In the genomic region with DNA sequence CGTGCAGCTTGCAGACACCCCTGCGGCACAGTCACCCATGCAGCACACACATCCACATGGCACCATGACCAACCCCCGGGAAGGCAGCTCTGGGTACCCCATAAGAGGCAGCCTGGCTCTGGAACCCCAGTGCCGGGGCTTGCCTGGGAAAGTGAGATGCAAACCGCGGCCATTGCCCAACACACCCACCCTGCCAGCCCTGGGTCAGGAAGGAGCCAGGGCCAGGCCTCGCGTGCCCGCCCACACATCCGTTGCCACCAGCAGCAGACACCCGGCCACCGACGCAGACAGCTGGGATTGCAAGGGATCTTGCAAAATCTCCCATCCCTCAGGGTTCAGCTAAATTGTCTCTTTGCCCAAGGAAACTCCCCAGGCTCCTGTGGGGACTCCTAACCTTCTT, we compare ENCODE assay signal across 1 cellular context.
TF ChIP-seq lines count a peak whose summit lies in the region.

No MANE protein-coding gene starts in this region.

TF ChIP-seq in Ishikawa, 13 proteins besides CTCF, POLR2A, EP300 and RAD21 (continued from another document):
- TF ChIP-seq USF1 (IDR thresholded peaks at IDR 0.05), result no peak
- no peak for TF ChIP-seq REST (IDR thresholded peaks at IDR 0.05; ENCODE audit: low read depth)
- no peak for TF ChIP-seq NFIC (IDR thresholded peaks at IDR 0.05)
- TF ChIP-seq EGR1 (IDR thresholded peaks at IDR 0.05), result 0 out of 2 replicates have a peak, but pooled peaks have one; percentile 15
- no peak for TF ChIP-seq MAX (IDR thresholded peaks at IDR 0.05)
